ENCODE assay signal across 8 cellular contexts in the genomic region with DNA sequence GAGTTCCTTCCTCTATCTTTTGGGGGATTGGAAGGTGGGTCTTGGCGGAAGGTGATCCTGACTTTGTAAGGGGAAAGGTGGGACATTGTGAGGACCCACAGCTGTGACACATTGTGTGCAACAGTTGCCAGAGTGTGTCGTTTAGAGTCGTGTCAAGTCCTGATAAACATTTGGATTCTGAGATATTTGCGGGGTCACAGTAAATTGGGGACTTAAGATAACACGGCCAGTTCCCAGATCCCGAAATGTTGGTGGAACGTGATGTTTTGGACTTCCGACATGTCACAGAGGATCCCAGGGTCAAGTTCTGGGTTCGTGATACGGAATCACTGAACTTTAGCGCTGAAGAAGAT. TPM values are rescaled to one million over a fixed set of nuclear protein-coding genes. Genes with fewer than 3 reads are reported as not detected.
DNase-seq lines count a peak whose midpoint lies in the region; ATAC-seq and TF ChIP-seq lines count a peak whose summit lies in the region.

No MANE protein-coding gene starts in this region.

- H3K27me3 ChIP-seq in HAP-1 (ENCODE audit: low read depth) = no peaks in the 10 kb centered on the region
- no peaks in the 10 kb centered on the region for H3K27me3 ChIP-seq in hepatocyte
- H3K27me3 ChIP-seq in spleen (replicated peaks in 1 of 7) = no peaks in the 10 kb centered on the region

- peak overlapping the region; percentile 89 for H3K4me2 ChIP-seq in hepatocyte

- H3K27ac ChIP-seq in hepatocyte = peak overlapping the region; percentile 36
- H3K27ac ChIP-seq in spleen = peak overlapping the region in 4 of 8 donors; percentile 73 to 81 (median 74)

- H4K20me1 ChIP-seq in hepatocyte (ENCODE audit: insufficient read depth, poor library complexity, severe bottlenecking) = no peaks in the 10 kb centered on the region

- 4% methylated on average over 11 of the region's 11 CpGs for WGBS in hepatocyte (ENCODE audit: low lambda C conversion rate, missing lambda C conversion rate)
- WGBS in spleen, 5 donors = 1 to 2% (median 1%) methylated on average over 11 of the region's 11 CpGs

- H3K9me3 ChIP-seq in HAP-1 = no peaks in the 10 kb centered on the region
- no peaks in the 10 kb centered on the region for H3K9me3 ChIP-seq in hepatocyte (ENCODE audit: low read depth)
- H3K9me3 ChIP-seq in spleen = no peaks in the 10 kb centered on the region

- H3K4me3 ChIP-seq in HAP-1 (peak overlapping the region; percentile 93), hepatocyte (peak overlapping the region; percentile 91), spleen (peak overlapping the region; percentile 58 to 93 (median 78))

- in situ Hi-C loops in HAP-1 (cut with MboI; ENCODE audit: low sequenced_read_pairs) = no loop called here

- no peak for TF ChIP-seq POLR2A in spleen (IDR thresholded peaks at IDR 0.05)

- TF ChIP-seq CTCF in hepatocyte (IDR thresholded peaks at IDR 0.05; ENCODE audit: poor library complexity) = no peak
- TF ChIP-seq CTCF in spleen (IDR thresholded peaks at IDR 0.05 in 8 of 11, conservative IDR thresholded peaks at IDR 0.05 in 3 of 11) = no peak

- no peaks in the 10 kb centered on the region for H3K27me3 Mint-ChIP-seq in T-cell

- no peaks in the 10 kb centered on the region for H3K9me3 Mint-ChIP-seq in T-cell

- H3K36me3 ChIP-seq in HAP-1 (replicated peaks) (peaks cover 15% of the 10 kb centered on the region), hepatocyte (replicated peaks; ENCODE audit: insufficient read depth, low read depth) (no peaks in the 10 kb centered on the region), spleen (peaks cover 0 to 9% (median 0%) of the 10 kb centered on the region in 6 donors)

- peak overlapping the region; percentile 95 for H2AFZ ChIP-seq in hepatocyte

- H3K4me1 ChIP-seq in HAP-1 (peaks cover 13% of the 10 kb centered on the region), hepatocyte (ENCODE audit: insufficient read depth) (peaks cover 12% of the 10 kb centered on the region), spleen (peaks cover 8 to 30% (median 21%) of the 10 kb centered on the region in 6 donors)

- POLR2A ChIA-PET in T-cell (lab: Charles Lee) = no interaction called here

- DNase-seq in HAP-1 (ENCODE audit: low spot score in 2 of 2) (no peak), T-cell (no peak), hepatocyte (ENCODE audit: low spot score) (no peak), spleen (no peak), DMS79 (lab: John Stamatoyannopoulos, UW) (no peak)

- ATAC-seq in T-cell (replicated peaks in 1 of 4) (no peak), GM18519 (IDR thresholded peaks at IDR 0.05; ENCODE audit: low FRiP score, unreplicated experiment) (no peak), GM21717 (IDR thresholded peaks at IDR 0.05; ENCODE audit: unreplicated experiment) (no peak)
- no peak for ATAC-seq in activated CD4-positive, CD25-positive, alpha-beta regulatory T cell treated with anti-CD3 and anti-CD28 coated beads, Interleukin-2, amount 50 U/mL, for 24 hours

- H3K4me1 Mint-ChIP-seq in T-cell = peaks cover 26 to 28% (median 26%) of the 10 kb centered on the region in 3 donors

- intact Hi-C loops in spleen (cut with DNase I; ENCODE audit: low total_unique reads) = no loop called here

- CTCF ChIA-PET in T-cell (lab: Charles Lee) = interaction anchor here in 1 of 2 donors (1.3 kb wide), 1 partner anchor 26 kb away, joined by 3 read pairs; no protein-coding TSS in a partner anchor

- peaks cover 30% of the 10 kb centered on the region for H3K79me2 ChIP-seq in hepatocyte

- peak overlapping the region; percentile 96 to 98 (median 97) for H3K4me3 Mint-ChIP-seq in T-cell

- H3K27ac Mint-ChIP-seq in T-cell = peak overlapping the region in 1 of 2 donors; percentile 78

- no peaks in the 10 kb centered on the region for H3K9me2 ChIP-seq in hepatocyte (replicated peaks; ENCODE audit: insufficient read depth)

- H3K36me3 Mint-ChIP-seq in T-cell = no peaks in the 10 kb centered on the region

RNA-seq across cellular contexts. Expression of gene ATAD5, which starts 0.6 kb away (rescaled TPM):
- total RNA-seq in T-cell (1 to 10 TPM; 3.9 to 5.3 (median 4.2) TPM), hepatocyte (2.0 and 3.2 TPM in 2 replicates), spleen (1 to 10 TPM; 3.5 to 7.4 (median 4.5) TPM)
- polyA plus RNA-seq in hepatocyte (1.2 and 1.5 TPM in 2 replicates), spleen (under 1 TPM; 0.61 to 0.80 (median 0.67) TPM)

RNA-seq across cellular contexts. Expression of gene CRLF3, which starts 7.9 kb away (rescaled TPM):
- total RNA-seq in T-cell = 100 to 1,000 TPM in 1 of 5 donors, 10 to 100 TPM in 4; 73.3 to 112 (median 89.2) TPM
- total RNA-seq in hepatocyte = 8.7 and 9.7 TPM in 2 replicates
- 6.6 and 8.4 TPM in 2 replicates for polyA plus RNA-seq in hepatocyte
- 10 to 100 TPM; 44.3 to 51.9 (median 49.0) TPM for total RNA-seq in spleen
- polyA plus RNA-seq in spleen = 10 to 100 TPM; 21.0 to 28.2 (median 24.4) TPM
